Comparison of ENCODE assay signal across 8 cellular contexts in the genomic region with DNA sequence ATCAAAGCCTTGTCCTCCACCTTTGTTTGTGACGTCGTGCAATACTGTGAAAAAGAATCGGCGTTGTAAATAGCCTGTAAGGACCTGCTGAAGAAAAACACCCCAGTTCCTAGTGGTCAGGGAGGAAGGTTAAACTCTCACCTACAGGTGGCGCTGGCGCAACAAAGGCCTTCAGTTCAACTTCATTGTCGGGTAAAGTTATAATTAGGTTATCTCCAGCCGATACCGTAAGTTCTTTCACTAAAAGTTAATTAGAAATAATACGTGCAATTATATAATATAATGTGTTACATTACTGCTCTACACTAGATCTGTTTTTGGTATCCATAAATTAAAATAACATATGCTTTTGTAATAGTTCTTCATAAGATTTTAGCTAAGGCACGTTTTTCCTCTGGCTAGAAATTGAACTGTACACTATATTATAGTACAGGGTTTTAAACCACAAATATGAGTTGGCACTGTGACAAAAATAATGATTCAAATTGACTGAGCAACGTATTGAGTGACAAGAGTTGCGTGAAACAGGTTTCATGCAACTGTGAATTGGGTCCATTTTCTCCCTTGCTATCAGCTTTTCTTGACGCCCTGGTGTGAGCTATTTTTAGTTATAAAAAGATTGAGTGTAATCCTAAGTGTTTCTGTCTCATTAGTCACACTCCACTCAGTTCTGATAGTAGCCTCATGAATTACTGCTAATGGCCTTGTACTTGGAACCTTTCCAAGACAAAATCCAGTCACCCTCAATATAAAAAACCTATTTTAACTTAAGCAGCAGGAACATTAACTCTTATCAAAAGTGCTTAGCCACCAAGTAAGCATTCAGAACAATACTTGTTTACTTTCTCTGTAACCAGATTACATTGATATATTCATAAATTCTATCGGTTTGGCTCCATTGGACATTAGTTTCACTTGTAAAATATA.
DNase-seq lines count a peak whose midpoint lies in the region; ATAC-seq, FAIRE-seq and TF ChIP-seq lines count a peak whose summit lies in the region.

No MANE protein-coding gene starts in this region.

- peaks cover 23% of the 10 kb centered on the region for H3K4me1 Mint-ChIP-seq in HFFc6 (ENCODE audit: low read depth)
- peaks cover 4% of the 10 kb centered on the region for H3K4me1 Mint-ChIP-seq in T-helper 2 cell treated with Interferon-gamma antibody and Interleukin-4, amounts not matched to agents 5 μg/mL and 100 μg/mL, for 36 hours (ENCODE audit: low read depth)

- H3K9ac ChIP-seq in DND-41 (ENCODE audit: low read depth, low read length) = no peak overlapping the region

- no peak overlapping the region for H3K4me3 ChIP-seq in DND-41 (ENCODE audit: low read depth in 1 of 2, low read length in 2 of 2)
- H3K4me3 ChIP-seq in astrocyte of the cerebellum (ENCODE audit: low read depth, low read length) = no peak overlapping the region
- no peak overlapping the region for H3K4me3 ChIP-seq in small intestine (ENCODE audit: low read depth in 1 of 2, low read length in 2 of 2)

- peaks cover 6% of the 10 kb centered on the region for H3K27me3 Mint-ChIP-seq in HFFc6 (ENCODE audit: insufficient read depth)
- H3K27me3 Mint-ChIP-seq in T-helper 2 cell treated with Interferon-gamma antibody and Interleukin-4, amounts not matched to agents 5 μg/mL and 100 μg/mL, for 36 hours (ENCODE audit: low read depth) = peaks cover 20% of the 10 kb centered on the region

- no peak overlapping the region for H3K4me2 ChIP-seq in DND-41 (ENCODE audit: insufficient read depth, low read length)

- H3K9me3 ChIP-seq in DND-41 (ENCODE audit: insufficient read depth, low read length, severe bottlenecking) = no peaks in the 10 kb centered on the region
- H3K9me3 ChIP-seq in small intestine (ENCODE audit: control insufficient read depth, low read depth) = no peaks in the 10 kb centered on the region

- ATAC-seq in DND-41 (ENCODE audit: insufficient read depth, low read depth) (peak; percentile 73), GM19328 (IDR thresholded peaks at IDR 0.05; ENCODE audit: unreplicated experiment) (no peak)

- no peaks in the 10 kb centered on the region for H3K79me2 ChIP-seq in DND-41 (ENCODE audit: insufficient read depth, low read length)

- H3K36me3 Mint-ChIP-seq in HFFc6 (ENCODE audit: low read depth) = no peaks in the 10 kb centered on the region
- no peaks in the 10 kb centered on the region for H3K36me3 Mint-ChIP-seq in T-helper 2 cell treated with Interferon-gamma antibody and Interleukin-4, amounts not matched to agents 5 μg/mL and 100 μg/mL, for 36 hours (ENCODE audit: low read depth)

- TF ChIP-seq CTCF in DND-41 (IDR thresholded peaks at IDR 0.05; ENCODE audit: borderline replicate concordance, extremely low read depth, low read length, poor library complexity, severe bottlenecking) (peak; percentile 93), HFFc6 (IDR thresholded peaks at IDR 0.05) (peak; percentile 91), astrocyte of the cerebellum (IDR thresholded peaks at IDR 0.05; ENCODE audit: low read depth, low read length, missing control alignments) (peak; percentile 77)

- DNase-seq in DND-41 (peak; percentile 69), HFFc6 (peak; percentile 35), NCI-H187 (lab: John Stamatoyannopoulos, UW) (peak; percentile 79 to 89), astrocyte of the cerebellum (ENCODE audit: low read depth) (no peak), hippocampal formation (lab: John Stamatoyannopoulos, UW) (peak; percentile 45 to 55), small intestine (peak; percentile 85)
- DNase-seq in T-helper 2 cell treated with Interferon-gamma antibody and Interleukin-4, amounts not matched to agents 5 μg/mL and 100 μg/mL, for 36 hours (ENCODE audit: low spot score) = peak; percentile 53

- 4 to 17% (median 10%) methylated on average over 15 of the region's 15 CpGs for WGBS in small intestine, 3 donors

- in situ Hi-C loops in astrocyte of the cerebellum (cut with HindIII; ENCODE audit: low sequenced_read_pairs) = no loop called here

- no peaks in the 10 kb centered on the region for H3K9me3 Mint-ChIP-seq in HFFc6
- no peaks in the 10 kb centered on the region for H3K9me3 Mint-ChIP-seq in T-helper 2 cell treated with Interferon-gamma antibody and Interleukin-4, amounts not matched to agents 5 μg/mL and 100 μg/mL, for 36 hours

- H2AFZ ChIP-seq in DND-41 (ENCODE audit: low read depth, low read length) = no peak overlapping the region

- no peaks in the 10 kb centered on the region for H4K20me1 ChIP-seq in DND-41 (ENCODE audit: insufficient read depth, low read length)

- H3K27me3 ChIP-seq in DND-41 (ENCODE audit: insufficient read depth, low read length, poor library complexity) = peaks cover 15% of the 10 kb centered on the region
- H3K27me3 ChIP-seq in small intestine (ENCODE audit: control insufficient read depth in 2 of 2, insufficient read depth in 2 of 2, low read length in 2 of 2) = no peaks in the 10 kb centered on the region

- H3K4me1 ChIP-seq in DND-41 (ENCODE audit: insufficient read depth, low read length) (no peaks in the 10 kb centered on the region), small intestine (ENCODE audit: control insufficient read depth in 2 of 2, insufficient read depth in 1 of 2, low read depth in 1 of 2, low read length in 1 of 2) (no peaks in the 10 kb centered on the region)

- FAIRE-seq in small intestine (lab: Jason Lieb, UNC) = no peak

- peak overlapping the region; percentile 34; the same call in 1 of the 2 replicates for H3K4me3 Mint-ChIP-seq in HFFc6
- peak overlapping the region; percentile 1 for H3K4me3 Mint-ChIP-seq in T-helper 2 cell treated with Interferon-gamma antibody and Interleukin-4, amounts not matched to agents 5 μg/mL and 100 μg/mL, for 36 hours

- H3K27ac ChIP-seq in DND-41 (ENCODE audit: low read length) = no peak overlapping the region
- no peak overlapping the region for H3K27ac ChIP-seq in small intestine (ENCODE audit: low read depth in 1 of 2, low read length in 1 of 2)

- H3K36me3 ChIP-seq in DND-41 (ENCODE audit: insufficient read depth, low read length) (no peaks in the 10 kb centered on the region), small intestine (ENCODE audit: control insufficient read depth in 2 of 2, insufficient read depth in 2 of 2, low read length in 2 of 2) (no peaks in the 10 kb centered on the region)

- H3K27ac Mint-ChIP-seq in HFFc6 = no peak overlapping the region
- H3K27ac Mint-ChIP-seq in T-helper 2 cell treated with Interferon-gamma antibody and Interleukin-4, amounts not matched to agents 5 μg/mL and 100 μg/mL, for 36 hours = no peak overlapping the region
